28 cellular contexts compared by ENCODE assay signal in genomic region chr6:134921980-134922313, GRCh38. TPM values are rescaled to one million over a fixed set of nuclear protein-coding genes. Genes with fewer than 3 reads are reported as not detected.
DNase-seq lines count a peak whose midpoint lies in the region; TF ChIP-seq lines count a peak whose summit lies in the region.
"Had no signal": no experiment of that assay in that cellular context is flagged by ENCODE, and none has a peak within 500 bp of the region (broad histone marks: within the 10 kb centered on the region; RNA-seq: fewer than 3 reads in every experiment).

No MANE protein-coding gene starts in this region.

- H4K8ac ChIP-seq in neuronal stem cell (ENCODE audit: low read depth, low read length): no peak overlapping the region

- H2BK15ac ChIP-seq in neuronal stem cell (ENCODE audit: low read length): no peak overlapping the region

- no peak for TF ChIP-seq EP300 in sigmoid colon (IDR thresholded peaks at IDR 0.05)

- TF ChIP-seq POLR2A in sigmoid colon (IDR thresholded peaks at IDR 0.05): no peak

- no peak overlapping the region for H3K18ac ChIP-seq in neuronal stem cell (ENCODE audit: low read length)

- H3K4ac ChIP-seq in neuronal stem cell (ENCODE audit: low read length): no peak overlapping the region

- H3K36me3 ChIP-seq in neuronal stem cell (replicated peaks in 1 of 2; ENCODE audit: control insufficient read depth in 2 of 2, insufficient read depth in 2 of 2, low read length in 2 of 2): no peaks in the 10 kb centered on the region
- peaks cover 0 to 3% (median 0%) of the 10 kb centered on the region in 4 donors for H3K36me3 ChIP-seq in sigmoid colon
- H3K36me3 ChIP-seq: heart right ventricle, Peyer's patch, spleen had no signal

- intact Hi-C loops in sigmoid colon (cut with DNase I): no loop called here

- H3K9ac ChIP-seq in neuronal stem cell (ENCODE audit: low read depth, low read length, poor library complexity): peak overlapping the region; percentile 50

- H4K91ac ChIP-seq in neuronal stem cell (ENCODE audit: low read depth, low read length, poor library complexity): no peak overlapping the region

- WGBS in neuronal stem cell (ENCODE audit: extremely low coverage in 2 of 2, insufficient read length in 2 of 2, insufficient replicate concordance in 1 of 2), 2 donors: no CpG with 5 or more reads among the region's 4 CpGs
- WGBS in sigmoid colon, 2 donors: 89 to 91% methylated on average over 4 of the region's 4 CpGs

- DNase-seq in DMS 273 treated with DMSO at 0.1 percent for 48 hours (lab: John Stamatoyannopoulos, UW): peak; percentile 85
- DNase-seq in NCI-H524 (lab: John Stamatoyannopoulos, UW): peak; percentile 100
- peak; percentile 30 for DNase-seq in choroid plexus epithelial cell (ENCODE audit: low read depth)
- DNase-seq in neuronal stem cell (ENCODE audit: low spot score): no peak
- no peak for DNase-seq in amygdala (lab: John Stamatoyannopoulos, UW)
- DNase-seq in activated naive CD4-positive, alpha-beta T cell (lab: John Stamatoyannopoulos, UW): no peak
- DNase-seq in sigmoid colon: no peak
- DNase-seq: activated CD4-positive, alpha-beta T cell treated with anti-CD3 and anti-CD28 coated beads for 4 hours; activated naive CD4-positive, alpha-beta T cell treated with anti-CD3 and anti-CD28 coated beads, Interleukin-2, amount 10 ng/mL, durations not matched to agents 7 days and 5 days; activated T-cell treated with anti-CD3 and anti-CD28 coated beads, Interleukin-2, amount 50 U/mL, for 4 hours; Calu3; EL; heart right ventricle; left cardiac atrium; naive thymus-derived CD4-positive, alpha-beta T cell; NCI-H1092; NCI-H2029; occipital lobe; Peyer's patch; retina; spleen; stimulated activated CD4-positive, alpha-beta T cell treated with anti-CD3 and anti-CD28 coated beads, Interleukin-4, amount 100 ng/mL, for 1 hour; stimulated activated naive CD4-positive, alpha-beta T cell; T-helper 2 cell; testis had no signal

- no peak overlapping the region for H3K14ac ChIP-seq in neuronal stem cell (ENCODE audit: low read length)

- no peak overlapping the region for H2BK120ac ChIP-seq in neuronal stem cell (ENCODE audit: low read depth, low read length)

- H3K23ac ChIP-seq in neuronal stem cell (ENCODE audit: low read depth, low read length, poor library complexity): no peak overlapping the region

- H3K79me1 ChIP-seq in neuronal stem cell (ENCODE audit: low read depth, low read length): no peaks in the 10 kb centered on the region

- TF ChIP-seq CTCF in choroid plexus epithelial cell (conservative IDR thresholded peaks at IDR 0.05; ENCODE audit: low read depth, low read length): no peak
- no peak for TF ChIP-seq CTCF in sigmoid colon (IDR thresholded peaks at IDR 0.05)

- H3K4me3 ChIP-seq in choroid plexus epithelial cell (ENCODE audit: low read depth, low read length): no peak overlapping the region
- no peak overlapping the region for H3K4me3 ChIP-seq in neuronal stem cell (ENCODE audit: low read length in 2 of 2)
- no peak overlapping the region for H3K4me3 ChIP-seq in sigmoid colon
- H3K4me3 ChIP-seq: heart right ventricle, Peyer's patch, SK-N-MC, spleen, testis had no signal

- no peak overlapping the region for H3K27ac ChIP-seq in neuronal stem cell (replicated peaks; ENCODE audit: low read length)
- no peak overlapping the region for H3K27ac ChIP-seq in sigmoid colon
- H3K27ac ChIP-seq: C4-2B, heart right ventricle, Peyer's patch, SK-N-MC, spleen, testis had no signal

- H2BK5ac ChIP-seq in neuronal stem cell (ENCODE audit: low read length): no peak overlapping the region

- H2AFZ ChIP-seq in neuronal stem cell (ENCODE audit: low read length): no peak overlapping the region

- H3K27me3 ChIP-seq in neuronal stem cell (ENCODE audit: control insufficient read depth in 3 of 3, insufficient read depth in 3 of 3, low read depth in 1 of 3, low read length in 3 of 3): no peaks in the 10 kb centered on the region
- no peaks in the 10 kb centered on the region for H3K27me3 ChIP-seq in sigmoid colon
- H3K27me3 ChIP-seq: heart right ventricle, Peyer's patch, spleen, testis had no signal

- no peak overlapping the region for H2BK12ac ChIP-seq in neuronal stem cell (ENCODE audit: low read length)

- H3K4me2 ChIP-seq in neuronal stem cell (ENCODE audit: insufficient read depth, low read length, poor library complexity, severe bottlenecking): no peak overlapping the region

- H3K9me3 ChIP-seq in neuronal stem cell (replicated peaks in 1 of 2; ENCODE audit: control insufficient read depth in 2 of 2, insufficient read depth in 1 of 2, low read depth in 1 of 2, low read length in 2 of 2) (peaks cover 0 to 2% of the 10 kb centered on the region in 2 donors), sigmoid colon (no peaks in the 10 kb centered on the region)
- H3K9me3 ChIP-seq: heart right ventricle, Peyer's patch, spleen, testis had no signal

- no peak overlapping the region for H2AK5ac ChIP-seq in neuronal stem cell (ENCODE audit: low read depth, low read length)

- peaks cover 0 to 2% of the 10 kb centered on the region in 2 donors for H3K4me1 ChIP-seq in neuronal stem cell (ENCODE audit: control insufficient read depth in 2 of 2, insufficient read depth in 1 of 2, low read depth in 1 of 2, low read length in 2 of 2)
- no peaks in the 10 kb centered on the region for H3K4me1 ChIP-seq in sigmoid colon
- H3K4me1 ChIP-seq: heart right ventricle, Peyer's patch, spleen had no signal

RNA-seq across cellular contexts. Expression of gene ALDH8A1, which starts 28.0 kb away (rescaled TPM):
- 0.13 TPM for polyA plus RNA-seq in neuronal stem cell (2013, experiment 1 of 2)
- polyA plus RNA-seq in neuronal stem cell (2013, experiment 2 of 2): 0.10 TPM
- total RNA-seq in sigmoid colon: 1 to 10 TPM; 1.1 to 3.8 (median 1.8) TPM
- under 1 TPM in 1 of 3 donors, not detected in 2; 0.58 TPM for polyA plus RNA-seq in sigmoid colon
- total RNA-seq: NCI-H460 had no signal

Comparison
In these comparisons a context has a peak if more than half of its experiments do, and no peak if none do; other contexts are left out.
1. DNase-seq: peak in DMS 273 treated with DMSO at 0.1 percent for 48 hours (single experiment), NCI-H524 (2 of 2) and choroid plexus epithelial cell (single experiment); none in neuronal stem cell (single experiment), amygdala (0 of 56), activated naive CD4-positive, alpha-beta T cell (0 of 4) and sigmoid colon (single experiment).